9 cellular contexts compared by ENCODE assay signal in the genomic region with DNA sequence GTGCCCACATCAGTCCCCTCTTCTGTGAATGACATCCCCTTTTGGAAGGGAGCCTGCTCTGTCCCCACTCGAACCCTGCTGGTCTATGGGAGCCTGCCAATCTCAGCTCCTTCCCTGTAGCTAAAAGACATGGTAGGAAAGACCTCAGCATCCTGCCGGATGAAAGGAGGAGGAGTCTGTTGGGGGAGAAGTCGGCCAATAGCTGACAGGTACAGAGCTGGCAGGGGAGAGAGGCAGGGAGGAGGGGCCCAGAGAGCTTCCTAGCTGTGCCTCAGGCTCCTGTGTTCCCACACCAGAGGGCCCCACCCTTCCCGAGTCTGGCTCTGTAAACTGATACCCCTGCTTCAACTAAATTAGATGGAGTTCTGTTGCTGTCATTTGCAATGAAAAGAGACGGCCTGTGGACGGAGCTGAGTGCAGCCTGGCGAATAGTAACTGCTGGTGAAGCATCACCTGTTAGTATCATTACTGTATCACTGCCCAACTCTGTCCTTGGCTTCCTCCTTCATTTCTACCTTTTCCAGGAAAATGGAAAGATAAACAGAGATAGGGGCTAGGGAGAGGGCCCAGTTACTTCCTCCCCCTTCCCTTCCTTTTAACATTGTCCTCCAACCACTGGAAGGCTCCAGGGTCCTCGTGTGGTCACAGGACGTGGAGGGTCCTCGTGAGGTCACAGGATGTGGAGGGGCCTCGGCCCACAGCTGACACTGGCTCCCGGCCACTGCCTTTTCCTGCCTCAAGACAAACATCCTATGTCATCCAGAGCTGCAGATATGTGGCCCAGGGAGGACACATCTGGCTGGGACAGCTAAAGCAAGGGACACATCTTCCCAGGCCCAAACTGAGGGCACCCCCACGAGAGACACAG. TPM values are rescaled to one million over a fixed set of nuclear protein-coding genes. Genes with fewer than 3 reads are reported as not detected.
DNase-seq lines count a peak whose midpoint lies in the region; ATAC-seq and TF ChIP-seq lines count a peak whose summit lies in the region.
"Had no signal": no experiment of that assay in that cellular context is flagged by ENCODE, and none has a peak within 500 bp of the region (broad histone marks: within the 10 kb centered on the region; RNA-seq: fewer than 3 reads in every experiment).

No MANE protein-coding gene starts in this region.

- H3K4me3 Mint-ChIP-seq in nephron progenitor cell: peak overlapping the region; percentile 30

- no peaks in the 10 kb centered on the region for H3K9me2 ChIP-seq in MM.1S (replicated peaks; ENCODE audit: insufficient read depth, low read length)

- H3K79me2 ChIP-seq in MM.1S (ENCODE audit: low read length): no peaks in the 10 kb centered on the region

- ATAC-seq in HG03342 (IDR thresholded peaks at IDR 0.05; ENCODE audit: unreplicated experiment): no peak

- peaks cover 5% of the 10 kb centered on the region for H3K36me3 Mint-ChIP-seq in nephron progenitor cell (ENCODE audit: low read depth)

- DNase-seq in G401 (ENCODE audit: low spot score): peak; percentile 90
- peak; percentile 87 for DNase-seq in NCI-H2227 treated with DMSO at 0.1 percent for 48 hours (lab: John Stamatoyannopoulos, UW)
- peak; percentile 57 for DNase-seq in coronary artery (ENCODE audit: low spot score)
- peak; percentile 71 for DNase-seq in nephron progenitor cell
- no peak for DNase-seq in MM.1S
- no peak for DNase-seq in T-helper 1 cell
- no peak for DNase-seq in stimulated activated CD8-positive, alpha-beta memory T cell treated with anti-CD3 and anti-CD28 coated beads, Interleukin-4, amount 100 ng/mL, for 48 hours

- no peaks in the 10 kb centered on the region for H3F3A ChIP-seq in MM.1S (ENCODE audit: insufficient read depth, low read length)

- H3K4me3 ChIP-seq in coronary artery: no peak overlapping the region
- H3K4me3 ChIP-seq in MM.1S (ENCODE audit: low read length): no peak overlapping the region

- peak overlapping the region; percentile 52 for H3K27ac Mint-ChIP-seq in nephron progenitor cell

- peaks cover 15% of the 10 kb centered on the region for H3K27me3 ChIP-seq in MM.1S (replicated peaks; ENCODE audit: insufficient read depth, low read length)

- H3K4me1 Mint-ChIP-seq in nephron progenitor cell: peaks cover 56% of the 10 kb centered on the region

- no peak overlapping the region for H3K9ac ChIP-seq in MM.1S (ENCODE audit: low read length)

- H4K20me1 ChIP-seq in MM.1S (ENCODE audit: insufficient read depth, low read length): no peaks in the 10 kb centered on the region

- H3K27ac ChIP-seq in coronary artery: peak overlapping the region in 1 of 2 donors; percentile 65
- H3K27ac ChIP-seq in MM.1S (ENCODE audit: low read length): no peak overlapping the region
- H3K27ac ChIP-seq: epithelial cell of prostate had no signal

- in situ Hi-C loops in G401 (cut with HindIII; ENCODE audit: low sequenced_read_pairs): no loop called here

- H3K27me3 Mint-ChIP-seq in nephron progenitor cell (ENCODE audit: low read depth, poor library complexity): peaks cover 11% of the 10 kb centered on the region

- H3K9me3 ChIP-seq in MM.1S (replicated peaks; ENCODE audit: insufficient read depth, low read length): no peaks in the 10 kb centered on the region

- no peaks in the 10 kb centered on the region for H3K4me1 ChIP-seq in MM.1S (ENCODE audit: low read length)

- TF ChIP-seq CTCF in coronary artery (IDR thresholded peaks at IDR 0.05): no peak
- no peak for TF ChIP-seq CTCF in nephron progenitor cell (IDR thresholded peaks at IDR 0.05)
- no peak for TF ChIP-seq CTCF in MM.1S (IDR thresholded peaks at IDR 0.05; ENCODE audit: low read length)

- H3K9me3 Mint-ChIP-seq in nephron progenitor cell: no peaks in the 10 kb centered on the region

- H2AFZ ChIP-seq in MM.1S (ENCODE audit: low read length): no peak overlapping the region

- H3K4me2 ChIP-seq in MM.1S (ENCODE audit: low read depth, low read length): no peak overlapping the region

- H3K36me3 ChIP-seq in MM.1S (replicated peaks; ENCODE audit: insufficient read depth, low read length): no peaks in the 10 kb centered on the region

RNA-seq across cellular contexts. Expression of a gene that starts 15.1 kb away (rescaled TPM):
- not detected in 2 replicates for total RNA-seq in G401 (2014; rRNA removed; shearing (Covaris generic))

RNA-seq across cellular contexts. Expression of a gene that starts 36.8 kb away (rescaled TPM):
- total RNA-seq in G401 (2014; rRNA removed; shearing (Covaris generic)): not detected in 2 replicates

Comparison
In these comparisons a context has a peak if more than half of its experiments do, and no peak if none do; other contexts are left out.
1. DNase-seq: peak in G401 (single experiment), NCI-H2227 treated with DMSO at 0.1 percent for 48 hours (single experiment), coronary artery (single experiment) and nephron progenitor cell (single experiment); none in MM.1S (single experiment), T-helper 1 cell (0 of 5) and stimulated activated CD8-positive, alpha-beta memory T cell treated with anti-CD3 and anti-CD28 coated beads, Interleukin-4, amount 100 ng/mL, for 48 hours (single experiment).